19 cellular contexts compared by ENCODE assay signal in the genomic region with DNA sequence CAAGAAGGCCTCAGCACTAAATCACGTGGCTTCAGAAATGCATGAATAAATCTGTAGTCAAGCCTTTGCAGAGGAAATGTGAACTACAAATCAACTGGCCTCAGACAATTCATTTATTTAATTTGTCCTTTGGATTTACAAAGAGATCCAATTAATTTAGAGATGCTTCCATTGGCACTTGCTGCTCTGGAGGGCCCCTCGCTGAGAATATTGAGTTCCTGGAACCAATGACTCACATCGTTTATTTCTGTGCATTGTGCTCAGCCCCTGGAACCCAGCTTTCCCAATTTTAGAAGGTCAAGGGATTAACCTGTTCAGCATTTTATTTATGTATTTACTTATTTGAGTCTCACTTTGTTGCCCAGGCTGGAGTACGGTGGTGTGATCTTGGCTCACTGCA. TPM values are rescaled to one million over a fixed set of nuclear protein-coding genes. Genes with fewer than 3 reads are reported as not detected.
"Had no signal": no experiment of that assay in that cellular context is flagged by ENCODE, and none has a peak within 500 bp of the region (broad histone marks: within the 10 kb centered on the region; RNA-seq: fewer than 3 reads in every experiment).

No MANE protein-coding gene starts in this region.

- H3K27me3 ChIP-seq: MG63, SJSA1 had no signal

- DNase-seq: Karpas-422, KG1, MG63, NCI-H1092, NCI-H1105 treated with DMSO at 0.1 percent for 48 hours, NCI-H1417 treated with DMSO at 0.1 percent for 48 hours, NCI-H1694, NCI-H187 treated with DMSO at 0.1 percent for 48 hours, NCI-H2029 treated with DMSO at 0.1 percent for 48 hours, NCI-H2171 treated with DMSO at 0.1 percent for 48 hours, NCI-H345, NCI-H510A, NCI-H524 treated with DMSO at 0.1 percent for 48 hours, NCI-H82, Right ventricle myocardium superior, RPMI8226, SIG-M5 had no signal

- H3K27ac ChIP-seq: SJSA1, SK-N-MC had no signal

- H3K36me3 ChIP-seq: MG63, SJSA1 had no signal

- H3K4me3 ChIP-seq: MG63, SJSA1, SK-N-MC had no signal

- H3K4me1 ChIP-seq: SJSA1 had no signal

RNA-seq across cellular contexts. Expression of a gene that starts 47.2 kb away (rescaled TPM):
- total RNA-seq: SJSA1 had no signal
